8 cellular contexts compared by ENCODE assay signal in genomic region chr22:23182289-23183106, GRCh38. TPM values are rescaled to one million over a fixed set of nuclear protein-coding genes. Genes with fewer than 3 reads are reported as not detected.
DNase-seq lines count a peak whose midpoint lies in the region; ATAC-seq and TF ChIP-seq lines count a peak whose summit lies in the region.

No MANE protein-coding gene starts in this region.

- no peaks in the 10 kb centered on the region for H3K36me3 ChIP-seq in CD4-positive, CD25-positive, alpha-beta regulatory T cell (ENCODE audit: control insufficient read depth, insufficient read depth, low read length)
- no peaks in the 10 kb centered on the region for H3K36me3 ChIP-seq in muscle layer of duodenum (ENCODE audit: control insufficient read depth in 1 of 2, insufficient read depth in 2 of 2, low read length in 2 of 2)

- no peaks in the 10 kb centered on the region for H3K9me3 Mint-ChIP-seq in CD4-positive, CD25-positive, alpha-beta regulatory T cell

- H3K9me3 ChIP-seq in CD4-positive, CD25-positive, alpha-beta regulatory T cell (ENCODE audit: control insufficient read depth in 2 of 2, low read length in 2 of 2): no peaks in the 10 kb centered on the region
- no peaks in the 10 kb centered on the region for H3K9me3 ChIP-seq in muscle layer of duodenum (ENCODE audit: control insufficient read depth in 1 of 2, low read length in 2 of 2)

- H3K27ac Mint-ChIP-seq in CD4-positive, CD25-positive, alpha-beta regulatory T cell: peak overlapping the region; percentile 72 to 93 (median 81)

- DNase-seq in CD4-positive, CD25-positive, alpha-beta regulatory T cell: peak in 2 of 3 donors; percentile 12 to 51
- DNase-seq in Jurkat, Clone E6-1 (ENCODE audit: low read depth, low spot score): no peak
- DNase-seq in coronary artery (ENCODE audit: low spot score): no peak
- peak; percentile 59 for DNase-seq in superior temporal gyrus (ENCODE audit: extremely low spot score)
- DNase-seq in pons (ENCODE audit: low spot score): no peak

- TF ChIP-seq CTCF in WI38 (IDR thresholded peaks at IDR 0.05; ENCODE audit: low read depth, low read length) (no peak), coronary artery (IDR thresholded peaks at IDR 0.05) (no peak)

- H3K4me1 ChIP-seq in CD4-positive, CD25-positive, alpha-beta regulatory T cell (ENCODE audit: control insufficient read depth, insufficient read depth, low read length, poor library complexity, severe bottlenecking): peaks cover 60% of the 10 kb centered on the region
- peaks cover 13 to 54% of the 10 kb centered on the region in 2 donors for H3K4me1 ChIP-seq in muscle layer of duodenum (ENCODE audit: control insufficient read depth in 1 of 2, insufficient read depth in 2 of 2, low read length in 2 of 2)

- H3K27ac ChIP-seq in CD4-positive, CD25-positive, alpha-beta regulatory T cell (ENCODE audit: insufficient read depth, low read length, poor library complexity, severe bottlenecking): peak overlapping the region; percentile 24
- H3K27ac ChIP-seq in coronary artery: peak overlapping the region; percentile 46 to 93
- peak overlapping the region; percentile 16 for H3K27ac ChIP-seq in muscle layer of duodenum (ENCODE audit: low read length)

- H3K27me3 ChIP-seq in CD4-positive, CD25-positive, alpha-beta regulatory T cell (ENCODE audit: control insufficient read depth, insufficient read depth, low read length): no peaks in the 10 kb centered on the region
- no peaks in the 10 kb centered on the region for H3K27me3 ChIP-seq in muscle layer of duodenum (ENCODE audit: low read depth, low read length)

- H3K4me3 Mint-ChIP-seq in CD4-positive, CD25-positive, alpha-beta regulatory T cell: peak overlapping the region; percentile 92 to 97 (median 95)

- no peaks in the 10 kb centered on the region for H3K27me3 Mint-ChIP-seq in CD4-positive, CD25-positive, alpha-beta regulatory T cell

- peak overlapping the region; percentile 91 for H3K4me3 ChIP-seq in CD4-positive, CD25-positive, alpha-beta regulatory T cell (ENCODE audit: low read depth, low read length)
- H3K4me3 ChIP-seq in Jurkat, Clone E6-1 (ENCODE audit: low read length): peak overlapping the region; percentile 80
- H3K4me3 ChIP-seq in WI38 (ENCODE audit: low read depth, low read length) (peak overlapping the region; percentile 71), coronary artery (peak overlapping the region; percentile 86), muscle layer of duodenum (ENCODE audit: low read depth in 1 of 2, low read length in 2 of 2) (peak overlapping the region; percentile 50 to 76)

- peaks cover 14 to 74% (median 44%) of the 10 kb centered on the region in 4 donors for H3K4me1 Mint-ChIP-seq in CD4-positive, CD25-positive, alpha-beta regulatory T cell

- no peak for ATAC-seq in CD4-positive, CD25-positive, alpha-beta regulatory T cell (ENCODE audit: low read depth in 2 of 2)
- ATAC-seq in HG03460 (IDR thresholded peaks at IDR 0.05; ENCODE audit: unreplicated experiment): no peak

- H3K36me3 Mint-ChIP-seq in CD4-positive, CD25-positive, alpha-beta regulatory T cell: peaks cover 12% of the 10 kb centered on the region

RNA-seq across cellular contexts. Expression of gene BCR, which starts 2.2 kb away (rescaled TPM):
- 66.3 TPM for total RNA-seq in CD4-positive, CD25-positive, alpha-beta regulatory T cell
- polyA plus RNA-seq in CD4-positive, CD25-positive, alpha-beta regulatory T cell: 1 to 10 TPM; 2.6 to 7.1 (median 2.8) TPM
- polyA plus RNA-seq in Jurkat, Clone E6-1 (2012; ENCODE audit: insufficient read depth, insufficient read length): 67.1 TPM

RNA-seq across cellular contexts. Expression of gene RAB36, which starts 37.2 kb away (rescaled TPM):
- 0.17 TPM for total RNA-seq in CD4-positive, CD25-positive, alpha-beta regulatory T cell
- polyA plus RNA-seq in CD4-positive, CD25-positive, alpha-beta regulatory T cell: under 1 TPM in 3 of 4 donors, not detected in 1; 0.42 to 0.61 (median 0.56) TPM
- polyA plus RNA-seq in Jurkat, Clone E6-1 (2012; ENCODE audit: insufficient read depth, insufficient read length): not detected

RNA-seq across cellular contexts. Expression of gene RSPH14, which starts 40.7 kb away (rescaled TPM):
- total RNA-seq in CD4-positive, CD25-positive, alpha-beta regulatory T cell: not detected
- polyA plus RNA-seq in CD4-positive, CD25-positive, alpha-beta regulatory T cell: under 1 TPM in 2 of 4 donors, not detected in 2; 0.15 to 0.29 TPM
- 2.4 TPM for polyA plus RNA-seq in Jurkat, Clone E6-1 (2012; ENCODE audit: insufficient read depth, insufficient read length)

Comparison
In these comparisons a context has a peak if more than half of its experiments do, and no peak if none do; other contexts are left out.
1. DNase-seq: peak in CD4-positive, CD25-positive, alpha-beta regulatory T cell (2 of 3) and superior temporal gyrus (single experiment); none in Jurkat, Clone E6-1 (single experiment), coronary artery (single experiment) and pons (single experiment).
2. H3K27ac ChIP-seq: peak in every context shown above with its lines; median percentile 70 in coronary artery; 24 in CD4-positive, CD25-positive, alpha-beta regulatory T cell; 16 in muscle layer of duodenum.
3. Peak in every context shown above with its lines, with median percentiles within 50 percentile points of each other: H3K4me3 ChIP-seq.